8 cellular contexts compared by ENCODE assay signal in genomic region chr20:62121776-62122658, GRCh38. TPM values are rescaled to one million over a fixed set of nuclear protein-coding genes. Genes with fewer than 3 reads are reported as not detected.
DNase-seq lines count a peak whose midpoint lies in the region; ATAC-seq lines count a peak whose summit lies in the region.

Gene LSM14B, plus strand, starts transcription at chr20:62122475. Its CDS starts 192 bp downstream, at chr20:62122667.

- DNase-seq in DMS 273 treated with DMSO at 0.1 percent for 48 hours (lab: John Stamatoyannopoulos, UW), result peak; percentile 89
- DNase-seq in OCI-M1 (lab: John Stamatoyannopoulos, UW), result peak; percentile 98
- DNase-seq in activated T-cell treated with anti-CD3 and anti-CD28 coated beads for 24 hours (ENCODE audit: low read depth), result peak; percentile 96
- peak; percentile 98 for DNase-seq in epidermal melanocyte (ENCODE audit: insufficient read length, low spot score)
- peak; percentile 94 to 98 for DNase-seq in stimulated activated CD8-positive, alpha-beta memory T cell treated with anti-CD3 and anti-CD28 coated beads, Interleukin-2, amount 100 ng/mL, for 48 hours (ENCODE audit: low read depth in 2 of 2)

- H3K9me3 Mint-ChIP-seq in IgD-negative memory B cell, result no peaks in the 10 kb centered on the region

- peak; percentile 78 for ATAC-seq in GM21529 (IDR thresholded peaks at IDR 0.05; ENCODE audit: unreplicated experiment)

- H3K4me1 ChIP-seq in mononuclear cell (ENCODE audit: insufficient read depth, low read length), result peaks cover 33% of the 10 kb centered on the region

- H3K9me3 ChIP-seq in mononuclear cell (ENCODE audit: low read depth, low read length), result no peaks in the 10 kb centered on the region

- H3K27me3 Mint-ChIP-seq in IgD-negative memory B cell, result peaks cover 3% of the 10 kb centered on the region

- H3K4me1 Mint-ChIP-seq in IgD-negative memory B cell, result peaks cover 15 to 17% (median 15%) of the 10 kb centered on the region in 3 donors

- no peaks in the 10 kb centered on the region for H3K36me3 Mint-ChIP-seq in IgD-negative memory B cell

- H3K27me3 ChIP-seq in mononuclear cell (ENCODE audit: insufficient read depth, low read length), result no peaks in the 10 kb centered on the region

- peak within 1 kb of the TSS; percentile 87 to 100 (median 92) for H3K27ac Mint-ChIP-seq in IgD-negative memory B cell

- H3K4me3 Mint-ChIP-seq in IgD-negative memory B cell, result peak within 1 kb of the TSS; percentile 87 to 97 (median 96)

- H3K4me3 ChIP-seq in mononuclear cell (ENCODE audit: low read length), result peak within 1 kb of the TSS; percentile 73

RNA-seq across cellular contexts. Expression of gene LSM14B, which starts in this region (rescaled TPM):
- 0.98 TPM for polyA plus RNA-seq in IgD-negative memory B cell
- total RNA-seq in mononuclear cell, result 17.8 TPM

Comparison
In these comparisons a context has a peak if more than half of its experiments do, and no peak if none do; other contexts are left out.
1. Peak in every context shown above with its lines: DNase-seq, ATAC-seq and H3K4me3 ChIP-seq.